In genomic region chr7:96322373-96322695, GRCh38 we compare ENCODE assay signal across 8 cellular contexts. TPM values are rescaled to one million over a fixed set of nuclear protein-coding genes. Genes with fewer than 3 reads are reported as not detected.
DNase-seq lines count a peak whose midpoint lies in the region; FAIRE-seq and TF ChIP-seq lines count a peak whose summit lies in the region.

No MANE protein-coding gene starts in this region.

- H3K36me3 ChIP-seq in CD8-positive, alpha-beta memory T cell (ENCODE audit: insufficient read depth, low read length), result no peaks in the 10 kb centered on the region
- H3K36me3 ChIP-seq in neural cell (ENCODE audit: insufficient read depth, low read length), result no peaks in the 10 kb centered on the region

- no peak for TF ChIP-seq RAD21 in neural cell (conservative IDR thresholded peaks at IDR 0.05)

- no peaks in the 10 kb centered on the region for H3K9me3 ChIP-seq in CD8-positive, alpha-beta memory T cell (ENCODE audit: low read length)
- no peaks in the 10 kb centered on the region for H3K9me3 ChIP-seq in neural cell (ENCODE audit: low read length)

- no peak for TF ChIP-seq POLR2A in GM12891 (IDR thresholded peaks at IDR 0.05; ENCODE audit: low read depth, low read length)

- CTCF ChIA-PET in CD8-positive, alpha-beta memory T cell (lab: Charles Lee), result no interaction called here

- peaks cover 35% of the 10 kb centered on the region for H3K79me2 ChIP-seq in neural cell (replicated peaks; ENCODE audit: insufficient read depth, low read length)

- H3K27ac Mint-ChIP-seq in CD8-positive, alpha-beta memory T cell, result peak overlapping the region in 7 of 8 donors; percentile 37 to 77 (median 59)

- no peaks in the 10 kb centered on the region for H3F3A ChIP-seq in neural cell (ENCODE audit: insufficient read depth, low read length, poor library complexity, severe bottlenecking)

- H3K4me1 ChIP-seq in CD8-positive, alpha-beta memory T cell (ENCODE audit: insufficient read depth, low read length), result peaks cover 10% of the 10 kb centered on the region

- H3K9ac ChIP-seq in neural cell (ENCODE audit: low read length), result peak overlapping the region; percentile 77

- no peaks in the 10 kb centered on the region for H3K9me2 ChIP-seq in neural cell (ENCODE audit: insufficient read depth, low read length)

- no peak for TF ChIP-seq EP300 in neural cell (conservative IDR thresholded peaks at IDR 0.05; ENCODE audit: poor library complexity, severe bottlenecking)

- no peaks in the 10 kb centered on the region for H3K27me3 ChIP-seq in CD8-positive, alpha-beta memory T cell (ENCODE audit: insufficient read depth, low read length, poor library complexity, severe bottlenecking)
- H3K27me3 ChIP-seq in neural cell (ENCODE audit: insufficient read depth, low read depth, low read length), result no peaks in the 10 kb centered on the region

- no peaks in the 10 kb centered on the region for H3K9me3 Mint-ChIP-seq in CD8-positive, alpha-beta memory T cell

- TF ChIP-seq CTCF in choroid plexus epithelial cell (conservative IDR thresholded peaks at IDR 0.05; ENCODE audit: low read depth, low read length), result no peak
- TF ChIP-seq CTCF in neural cell (IDR thresholded peaks at IDR 0.05; ENCODE audit: poor library complexity, severe bottlenecking), result no peak

- peak overlapping the region; percentile 93 for H2AFZ ChIP-seq in neural cell (ENCODE audit: low read depth, low read length)

- H3K27ac ChIP-seq in CD8-positive, alpha-beta memory T cell (ENCODE audit: low read depth, low read length), result peak overlapping the region; percentile 78
- H3K27ac ChIP-seq in neural cell (ENCODE audit: low read length), result no peak overlapping the region

- POLR2A ChIA-PET in CD8-positive, alpha-beta memory T cell (lab: Charles Lee), result interaction anchor here (1.1 kb wide), 1 partner anchor 37 kb away, joined by 3 read pairs; no protein-coding TSS in a partner anchor

- no peaks in the 10 kb centered on the region for H4K20me1 ChIP-seq in neural cell (ENCODE audit: insufficient read depth)

- no peaks in the 10 kb centered on the region for H3K27me3 Mint-ChIP-seq in CD8-positive, alpha-beta memory T cell

- peaks cover 22 to 36% (median 31%) of the 10 kb centered on the region in 3 donors for H3K4me1 Mint-ChIP-seq in CD8-positive, alpha-beta memory T cell

- H3K4me3 Mint-ChIP-seq in CD8-positive, alpha-beta memory T cell, result peak overlapping the region; percentile 87 to 97 (median 92)

- no peak overlapping the region for H3K4me2 ChIP-seq in neural cell (ENCODE audit: low read length)

- peak overlapping the region; percentile 81 for H3K4me3 ChIP-seq in CD8-positive, alpha-beta memory T cell (ENCODE audit: low read length)
- H3K4me3 ChIP-seq in Jurkat, Clone E6-1 (ENCODE audit: low read length), result peak overlapping the region; percentile 60
- H3K4me3 ChIP-seq in choroid plexus epithelial cell (ENCODE audit: low read depth, low read length) (peak overlapping the region; percentile 90), neural cell (ENCODE audit: low read length) (peak overlapping the region; percentile 98)

- FAIRE-seq in GM12891 (lab: Jason Lieb, UNC), result no peak

- no peak for DNase-seq in CD8-positive, alpha-beta memory T cell
- no peak for DNase-seq in Jurkat, Clone E6-1 (ENCODE audit: low read depth, low spot score)
- DNase-seq in choroid plexus epithelial cell (ENCODE audit: low read depth) (no peak), HT-29 (ENCODE audit: low spot score) (no peak), retina (no peak), NCI-H1048 (lab: John Stamatoyannopoulos, UW) (no peak), GM12891 (ENCODE audit: insufficient read length, low spot score) (no peak)

- peaks cover 0 to 5% (median 0%) of the 10 kb centered on the region in 3 donors for H3K36me3 Mint-ChIP-seq in CD8-positive, alpha-beta memory T cell

TF ChIP-seq in neural cell, 6 proteins besides CTCF, POLR2A, EP300 and RAD21:
- TF ChIP-seq TAF1 (IDR thresholded peaks at IDR 0.05; ENCODE audit: low read depth) (no peak), MXI1 (conservative IDR thresholded peaks at IDR 0.05; ENCODE audit: poor library complexity, severe bottlenecking) (no peak), EZH2 (IDR thresholded peaks at IDR 0.05; ENCODE audit: borderline replicate concordance, insufficient read depth, low read length, poor library complexity, severe bottlenecking) (no peak), REST (IDR thresholded peaks at IDR 0.05; ENCODE audit: borderline replicate concordance) (no peak), POLR2AphosphoS5 (IDR thresholded peaks at IDR 0.05) (no peak), SMC3 (conservative IDR thresholded peaks at IDR 0.05; ENCODE audit: poor library complexity) (no peak)

TF ChIP-seq in GM12891, 5 proteins besides CTCF, POLR2A, EP300 and RAD21:
- TF ChIP-seq TAF1 (IDR thresholded peaks at IDR 0.05; ENCODE audit: low read depth, low read length) (no peak), PAX5 (IDR thresholded peaks at IDR 0.05; ENCODE audit: insufficient read depth, low read length, severe bottlenecking) (no peak), POLR2AphosphoS5 (IDR thresholded peaks at IDR 0.05; ENCODE audit: low read depth, low read length) (no peak), SPI1 (IDR thresholded peaks at IDR 0.05; ENCODE audit: low read depth, low read length) (no peak), POU2F2 (IDR thresholded peaks at IDR 0.05; ENCODE audit: low read depth, low read length) (no peak)

RNA-seq across cellular contexts. Expression of gene SLC25A13, which starts 0.4 kb away (rescaled TPM):
- 10 to 100 TPM; 10.8 to 13.8 TPM for total RNA-seq in CD8-positive, alpha-beta memory T cell
- 9.7 TPM for polyA plus RNA-seq in CD8-positive, alpha-beta memory T cell
- polyA plus RNA-seq in Jurkat, Clone E6-1 (2012; ENCODE audit: insufficient read depth, insufficient read length), result 4.8 TPM
- 20.2 and 23.7 TPM in 2 replicates for polyA plus RNA-seq in neural cell
- 25.6 and 26.7 TPM in 2 replicates for polyA minus RNA-seq in neural cell
- total RNA-seq in HT-29 (2014; rRNA removed; shearing (Covaris generic)), result 28.2 and 34.1 TPM in 2 replicates
- polyA plus RNA-seq in GM12891 (2012; ENCODE audit: low read depth, missing spikeins), result 7.1 TPM
